In genomic region chr6:20069130-20069529, GRCh38 we compare ENCODE assay signal across 1 cellular context.
TF ChIP-seq lines count a peak whose summit lies in the region.

No MANE protein-coding gene starts in this region.

TF ChIP-seq in K562, 482 proteins besides CTCF, POLR2A, EP300 and RAD21 (continued from another document and continues in another):
- TF ChIP-seq CBX1 (IDR thresholded peaks at IDR 0.05; ENCODE audit: low read depth) (no peak), ARID2 (IDR thresholded peaks at IDR 0.05) (no peak), ARID4B (CRISPR knock-in tag; IDR thresholded peaks at IDR 0.05) (no peak), ZNF175 (CRISPR knock-in tag; IDR thresholded peaks at IDR 0.05; ENCODE audit: low read depth) (peak; percentile 84; the same call in 1 of the 2 replicates), ZNF717 (CRISPR knock-in tag; IDR thresholded peaks at IDR 0.05) (no peak), ZNF324 (CRISPR knock-in tag; IDR thresholded peaks at IDR 0.05) (no peak), CREM (IDR thresholded peaks at IDR 0.05; ENCODE audit: low read depth) (peak; percentile 69; the same call in 1 of the 2 replicates), CCNT2 (IDR thresholded peaks at IDR 0.05; ENCODE audit: borderline replicate concordance, extremely low read depth, insufficient read length, low read depth, low read length) (peak; percentile 85), SLC30A9 (CRISPR knock-in tag; IDR thresholded peaks at IDR 0.05) (no peak), ZNF224 (CRISPR knock-in tag; IDR thresholded peaks at IDR 0.05) (no peak), IRF2 (CRISPR knock-in tag; IDR thresholded peaks at IDR 0.05) (no peak), ESRRB (CRISPR knock-in tag; IDR thresholded peaks at IDR 0.05; ENCODE audit: borderline replicate concordance) (no peak), PRDM10 (IDR thresholded peaks at IDR 0.05; ENCODE audit: partially characterized antibody) (no peak), FIP1L1 (IDR thresholded peaks at IDR 0.05; ENCODE audit: low read depth, low read length, poor library complexity, severe bottlenecking) (no peak), ZBTB2 (IDR thresholded peaks at IDR 0.05) (peak; percentile 69; the same call in 1 of the 2 replicates), CGGBP1 (CRISPR knock-in tag; IDR thresholded peaks at IDR 0.05) (no peak), CBX2 (IDR thresholded peaks at IDR 0.05; ENCODE audit: insufficient read depth, low read length, poor library complexity, severe bottlenecking) (no peak), ZFP91 (CRISPR knock-in tag; IDR thresholded peaks at IDR 0.05) (no peak), ZNF12 (CRISPR knock-in tag; IDR thresholded peaks at IDR 0.05) (no peak), MAFK (IDR thresholded peaks at IDR 0.05; ENCODE audit: low read length) (no peak), MCM2 (IDR thresholded peaks at IDR 0.05; ENCODE audit: low read depth) (no peak), SMAD1 (IDR thresholded peaks at IDR 0.05; ENCODE audit: low read depth, low read length, partially characterized antibody) (peak; percentile 47), SUPT5H (IDR thresholded peaks at IDR 0.05) (no peak), NCOA1 (IDR thresholded peaks at IDR 0.05; ENCODE audit: low read depth) (peak; percentile 80; the same call in 1 of the 2 replicates), TRIM28 (IDR thresholded peaks at IDR 0.05) (0 out of 2 replicates have a peak, but pooled peaks have one; percentile 28), USF1 (CRISPR knock-in tag; IDR thresholded peaks at IDR 0.05) (no peak), ZBTB17 (CRISPR knock-in tag; IDR thresholded peaks at IDR 0.05) (no peak), ZNF24 (IDR thresholded peaks at IDR 0.05) (0 out of 2 replicates have a peak, but pooled peaks have one; percentile 35), ZBED1 (IDR thresholded peaks at IDR 0.05) (peak; percentile 80), BRD4 (IDR thresholded peaks at IDR 0.05) (no peak), HMBOX1 (IDR thresholded peaks at IDR 0.05) (no peak), MECOM (CRISPR knock-in tag; IDR thresholded peaks at IDR 0.05) (peak; percentile 80; the same call in 1 of the 2 replicates), ETS1 (conservative IDR thresholded peaks at IDR 0.05; ENCODE audit: control insufficient read depth, low read depth, low read length) (peak; percentile 92), ZNF512 (tag; IDR thresholded peaks at IDR 0.05) (no peak), HINFP (tag; conservative IDR thresholded peaks at IDR 0.05; ENCODE audit: low read depth) (no peak), ELF4 (CRISPR knock-in tag; IDR thresholded peaks at IDR 0.05) (no peak), U2AF2 (optimal IDR thresholded peaks at IDR 0.05; ENCODE audit: low read depth, low read length) (no peak), CREB1 (IDR thresholded peaks at IDR 0.05) (peak; percentile 64; the same call in 1 of the 2 replicates), CREB1 (CRISPR knock-in tag; IDR thresholded peaks at IDR 0.05) (no peak), ZNF408 (CRISPR knock-in tag; IDR thresholded peaks at IDR 0.05; ENCODE audit: low read depth) (no peak), POLR2G (IDR thresholded peaks at IDR 0.05; ENCODE audit: low read depth, low read length) (no peak), ZNF354B (CRISPR knock-in tag; IDR thresholded peaks at IDR 0.05) (no peak), MYBL2 (IDR thresholded peaks at IDR 0.05; ENCODE audit: low read depth) (no peak), MYBL2 (CRISPR knock-in tag; IDR thresholded peaks at IDR 0.05; ENCODE audit: borderline replicate concordance) (no peak), CHD2 (IDR thresholded peaks at IDR 0.05; ENCODE audit: low read depth, low read length) (no peak), ZSCAN32 (CRISPR knock-in tag; IDR thresholded peaks at IDR 0.05) (no peak), RBM39 (optimal IDR thresholded peaks at IDR 0.05; ENCODE audit: low read depth, low read length) (no peak), PCBP1 (IDR thresholded peaks at IDR 0.05; ENCODE audit: low read depth, low read length, poor library complexity, severe bottlenecking) (no peak), PTBP1 (IDR thresholded peaks at IDR 0.05; ENCODE audit: low read depth, low read length) (0 out of 2 replicates have a peak, but pooled peaks have one; percentile 41), MYNN (IDR thresholded peaks at IDR 0.05) (peak; percentile 77), MYNN (CRISPR knock-in tag; IDR thresholded peaks at IDR 0.05) (no peak), ZC3H11A (IDR thresholded peaks at IDR 0.05; ENCODE audit: low read depth, low read length) (no peak), HDAC6 (IDR thresholded peaks at IDR 0.05; ENCODE audit: low read depth, low read length) (no peak)
